27 cellular contexts compared by ENCODE assay signal in genomic region chr2:227509086-227509485, GRCh38. TPM values are rescaled to one million over a fixed set of nuclear protein-coding genes. Genes with fewer than 3 reads are reported as not detected.
DNase-seq lines count a peak whose midpoint lies in the region; ATAC-seq and TF ChIP-seq lines count a peak whose summit lies in the region.
"Had no signal": no experiment of that assay in that cellular context is flagged by ENCODE, and none has a peak within 500 bp of the region (broad histone marks: within the 10 kb centered on the region; RNA-seq: fewer than 3 reads in every experiment).

No MANE protein-coding gene starts in this region.

- H3K9ac ChIP-seq in Karpas-422 (ENCODE audit: low read length) (no peak overlapping the region), smooth muscle cell (ENCODE audit: low read depth) (no peak overlapping the region)

- H3K9me3 ChIP-seq in Karpas-422 (ENCODE audit: low read length) = no peaks in the 10 kb centered on the region
- H3K9me3 ChIP-seq in smooth muscle cell (replicated peaks; ENCODE audit: low read depth) = no peaks in the 10 kb centered on the region
- H3K9me3 ChIP-seq: breast epithelium, lower lobe of right lung, psoas muscle, tibial nerve had no signal

- H3K9me2 ChIP-seq in Karpas-422 (replicated peaks; ENCODE audit: insufficient read depth, low read length) = no peaks in the 10 kb centered on the region

- peaks cover 64% of the 10 kb centered on the region for H3K4me1 Mint-ChIP-seq in activated T-helper 17 cell treated with anti-CD3 and anti-CD28 coated beads, Interleukin-2, amount 50 U/mL, for 72 hours
- peaks cover 84 to 94% of the 10 kb centered on the region in 2 donors for H3K4me1 Mint-ChIP-seq in immature natural killer cell

- H3K4me3 Mint-ChIP-seq in activated T-helper 17 cell treated with anti-CD3 and anti-CD28 coated beads, Interleukin-2, amount 50 U/mL, for 72 hours = no peak overlapping the region
- H3K4me3 Mint-ChIP-seq in immature natural killer cell = no peak overlapping the region

- H3K4me2 ChIP-seq in Karpas-422 (ENCODE audit: low read depth, low read length, poor library complexity, severe bottlenecking) = peak overlapping the region; percentile 30
- H3K4me2 ChIP-seq in smooth muscle cell = peak overlapping the region; percentile 76

- H2AFZ ChIP-seq in Karpas-422 (ENCODE audit: low read length) = no peak overlapping the region
- no peak overlapping the region for H2AFZ ChIP-seq in smooth muscle cell (ENCODE audit: low read depth)
- H2AFZ ChIP-seq: hepatocyte had no signal

- WGBS in smooth muscle cell (ENCODE audit: low lambda C conversion rate) = 78% methylated on average over 2 of the region's 2 CpGs

- peak overlapping the region; percentile 4 for H3K27ac Mint-ChIP-seq in activated T-helper 17 cell treated with anti-CD3 and anti-CD28 coated beads, Interleukin-2, amount 50 U/mL, for 72 hours
- no peak overlapping the region for H3K27ac Mint-ChIP-seq in immature natural killer cell

- no peak for TF ChIP-seq CTCF in smooth muscle cell (IDR thresholded peaks at IDR 0.05; ENCODE audit: borderline replicate concordance, insufficient read depth, poor library complexity, severe bottlenecking)

- H3K27ac ChIP-seq in Karpas-422 (ENCODE audit: low read length) (peak overlapping the region; percentile 32; the same call in 1 of the 2 replicates), smooth muscle cell (ENCODE audit: low read depth) (peak overlapping the region; percentile 48)
- H3K27ac ChIP-seq: breast epithelium, lower lobe of right lung, psoas muscle, tibial nerve had no signal

- no peaks in the 10 kb centered on the region for H4K20me1 ChIP-seq in Karpas-422 (ENCODE audit: insufficient read depth, low read depth, low read length)
- peaks cover 100% of the 10 kb centered on the region for H4K20me1 ChIP-seq in smooth muscle cell (ENCODE audit: low read depth)

- H3F3A ChIP-seq in smooth muscle cell (ENCODE audit: low read depth) = peaks cover 7% of the 10 kb centered on the region

- H3K27me3 ChIP-seq in Karpas-422 (ENCODE audit: low read length) (no peaks in the 10 kb centered on the region), smooth muscle cell (ENCODE audit: low read depth) (no peaks in the 10 kb centered on the region)
- H3K27me3 ChIP-seq: breast epithelium, hepatocyte, tibial nerve had no signal

- DNase-seq in CD1c-positive myeloid dendritic cell (ENCODE audit: extremely low spot score) (peak; percentile 29), Karpas-422 (no peak), smooth muscle cell (lab: John Stamatoyannopoulos, UW; ENCODE audit: unreplicated experiment) (no peak), NCI-H226 (no peak), amygdala (lab: John Stamatoyannopoulos, UW) (no peak), immature natural killer cell (no peak)
- DNase-seq: activated CD4-positive, alpha-beta T cell treated with anti-CD3 and anti-CD28 coated beads, Interleukin-2, amount 50 U/mL, for 48 hours; activated CD4-positive, CD25-positive, alpha-beta regulatory T cell treated with anti-CD3 and anti-CD28 coated beads, Interleukin-2, amount 50 U/mL, for 72 hours; activated naive CD4-positive, alpha-beta T cell treated with anti-CD3 and anti-CD28 coated beads, Interleukin-2, amount 50 U/mL, for 16 hours; anterior cingulate cortex; CD4-positive, alpha-beta memory T cell; H7; lower lobe of right lung; naive thymus-derived CD8-positive, alpha-beta T cell; NCI-H1092; NCI-H1694; NCI-H82; occipital lobe; psoas muscle; stimulated activated CD4-positive, alpha-beta T cell treated with anti-CD3 and anti-CD28 coated beads, Interleukin-15, amount 100 ng/mL, for 24 hours; stimulated activated CD4-positive, alpha-beta T cell treated with anti-CD3 and anti-CD28 coated beads, Interleukin-4, amount 100 ng/mL, for 4 hours; T-helper 1 cell had no signal

- no peaks in the 10 kb centered on the region for H3K9me3 Mint-ChIP-seq in activated T-helper 17 cell treated with anti-CD3 and anti-CD28 coated beads, Interleukin-2, amount 50 U/mL, for 72 hours
- H3K9me3 Mint-ChIP-seq in immature natural killer cell = no peaks in the 10 kb centered on the region
- H3K9me3 Mint-ChIP-seq: CD4-positive, alpha-beta memory T cell; naive thymus-derived CD8-positive, alpha-beta T cell had no signal

- peaks cover 40% of the 10 kb centered on the region for H3K36me3 Mint-ChIP-seq in activated T-helper 17 cell treated with anti-CD3 and anti-CD28 coated beads, Interleukin-2, amount 50 U/mL, for 72 hours (ENCODE audit: low read depth)
- H3K36me3 Mint-ChIP-seq in immature natural killer cell = no peaks in the 10 kb centered on the region

- ATAC-seq in activated T-helper 17 cell treated with anti-CD3 and anti-CD28 coated beads, Interleukin-2, amount 50 U/mL, for 72 hours (replicated peaks) = no peak
- ATAC-seq: lower lobe of right lung; naive thymus-derived CD8-positive, alpha-beta T cell; psoas muscle; sciatic nerve had no signal

- H3K4me3 ChIP-seq in Karpas-422 (ENCODE audit: low read length) (no peak overlapping the region), smooth muscle cell (no peak overlapping the region)
- H3K4me3 ChIP-seq: breast epithelium, hepatocyte, lower lobe of right lung, psoas muscle, tibial nerve had no signal

- H3K4me1 ChIP-seq in Karpas-422 (ENCODE audit: low read length) (peaks cover 75% of the 10 kb centered on the region), smooth muscle cell (ENCODE audit: low read depth) (peaks cover 54% of the 10 kb centered on the region)

- H3K36me3 ChIP-seq in Karpas-422 (ENCODE audit: insufficient read depth, low read length) (no peaks in the 10 kb centered on the region), smooth muscle cell (ENCODE audit: low read depth) (no peaks in the 10 kb centered on the region)
- H3K36me3 ChIP-seq: breast epithelium, lower lobe of right lung, tibial nerve had no signal

- H3K79me2 ChIP-seq in Karpas-422 (ENCODE audit: low read length) (peaks cover 99% of the 10 kb centered on the region), smooth muscle cell (ENCODE audit: low read depth) (peaks cover 100% of the 10 kb centered on the region)

- H3K27me3 Mint-ChIP-seq in activated T-helper 17 cell treated with anti-CD3 and anti-CD28 coated beads, Interleukin-2, amount 50 U/mL, for 72 hours = no peaks in the 10 kb centered on the region
- H3K27me3 Mint-ChIP-seq in immature natural killer cell (ENCODE audit: low read depth in 3 of 3) = peaks cover 0 to 2% (median 0%) of the 10 kb centered on the region in 3 donors
- H3K27me3 Mint-ChIP-seq: CD4-positive, alpha-beta memory T cell; naive thymus-derived CD8-positive, alpha-beta T cell had no signal

RNA-seq across cellular contexts. Expression of gene AGFG1, which starts 37.1 kb away (rescaled TPM):
- total RNA-seq in Karpas-422 (2014; rRNA removed; shearing (Covaris generic); ENCODE audit: low replicate concordance) = 35.6 and 121 TPM in 2 replicates
- 10 to 100 TPM; 68.7 to 79.8 TPM for total RNA-seq in activated T-helper 17 cell treated with anti-CD3 and anti-CD28 coated beads, Interleukin-2, amount 50 U/mL, for 72 hours
- total RNA-seq in smooth muscle cell = 127 and 143 TPM in 2 replicates
- polyA plus RNA-seq in smooth muscle cell (60.5 and 61.1 TPM in 2 replicates), immature natural killer cell (10 to 100 TPM; 11.3 to 14.2 (median 12.8) TPM)
